Comparison of ENCODE assay signal across 19 cellular contexts in the genomic region with DNA sequence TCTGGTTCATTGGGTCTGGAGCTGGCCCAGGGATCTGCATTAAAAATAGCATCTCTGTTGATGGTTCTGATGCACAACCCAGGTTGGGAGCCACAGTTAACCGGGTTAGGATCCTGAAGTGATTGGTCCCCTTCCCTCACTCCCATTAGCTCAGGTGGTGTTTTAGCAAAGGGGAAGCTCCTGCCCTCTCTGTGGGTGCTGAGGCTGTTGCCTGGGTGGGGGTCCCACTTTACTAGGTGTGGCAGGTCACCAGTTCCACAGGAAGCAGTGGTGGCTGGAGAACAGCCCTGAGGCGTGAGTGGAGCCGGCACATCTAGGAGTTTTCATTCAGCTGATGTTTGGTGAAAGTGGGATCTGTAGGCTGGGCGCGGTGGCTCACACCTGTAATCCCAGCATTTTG.
DNase-seq lines count a peak whose midpoint lies in the region; ATAC-seq and TF ChIP-seq lines count a peak whose summit lies in the region.
"Had no signal": no experiment of that assay in that cellular context is flagged by ENCODE, and none has a peak within 500 bp of the region (broad histone marks: within the 10 kb centered on the region; RNA-seq: fewer than 3 reads in every experiment).

No MANE protein-coding gene starts in this region.

- H3K9me3 ChIP-seq in left ventricle myocardium inferior (replicated peaks) = no peaks in the 10 kb centered on the region
- no peaks in the 10 kb centered on the region for H3K9me3 ChIP-seq in endodermal cell (ENCODE audit: control insufficient read depth, low read length)
- H3K9me3 ChIP-seq in sigmoid colon = no peaks in the 10 kb centered on the region
- no peaks in the 10 kb centered on the region for H3K9me3 ChIP-seq in effector memory CD4-positive, alpha-beta T cell (ENCODE audit: control insufficient read depth, low read length)
- no peaks in the 10 kb centered on the region for H3K9me3 ChIP-seq in OCI-LY7 (ENCODE audit: low read length)
- H3K9me3 ChIP-seq: Caco-2 had no signal

- H3K79me2 ChIP-seq in OCI-LY7 (ENCODE audit: insufficient read depth, low read depth, low read length) = no peaks in the 10 kb centered on the region

- no peaks in the 10 kb centered on the region for H3K9me2 ChIP-seq in OCI-LY7 (ENCODE audit: insufficient read depth, low read length)

- peaks cover 98% of the 10 kb centered on the region for H3K4me1 ChIP-seq in left ventricle myocardium inferior
- peaks cover 13% of the 10 kb centered on the region for H3K4me1 ChIP-seq in endodermal cell (ENCODE audit: control insufficient read depth, insufficient read depth, low read length)
- H3K4me1 ChIP-seq in sigmoid colon = peaks cover 0 to 89% (median 73%) of the 10 kb centered on the region in 4 donors
- H3K4me1 ChIP-seq in effector memory CD4-positive, alpha-beta T cell (ENCODE audit: control insufficient read depth, insufficient read depth, low read length, poor library complexity, severe bottlenecking) = peaks cover 12% of the 10 kb centered on the region
- H3K4me1 ChIP-seq in OCI-LY7 (ENCODE audit: insufficient read depth, low read length, poor library complexity, severe bottlenecking) = peaks cover 8% of the 10 kb centered on the region

- no peaks in the 10 kb centered on the region for H3K36me3 ChIP-seq in left ventricle myocardium inferior
- H3K36me3 ChIP-seq in endodermal cell (ENCODE audit: control insufficient read depth, insufficient read depth, low read length) = no peaks in the 10 kb centered on the region
- no peaks in the 10 kb centered on the region for H3K36me3 ChIP-seq in sigmoid colon
- H3K36me3 ChIP-seq in effector memory CD4-positive, alpha-beta T cell (ENCODE audit: control insufficient read depth, insufficient read depth, low read length) = no peaks in the 10 kb centered on the region
- H3K36me3 ChIP-seq in OCI-LY7 (ENCODE audit: insufficient read depth, low read length) = no peaks in the 10 kb centered on the region

- TF ChIP-seq CTCF in left ventricle myocardium inferior (IDR thresholded peaks at IDR 0.05; ENCODE audit: borderline replicate concordance) (no peak), endodermal cell (conservative IDR thresholded peaks at IDR 0.05) (no peak), sigmoid colon (IDR thresholded peaks at IDR 0.05) (no peak), OCI-LY7 (conservative IDR thresholded peaks at IDR 0.05; ENCODE audit: low read length) (no peak)

- DNase-seq in left ventricle myocardium inferior (no peak), cardiac septum (ENCODE audit: low spot score) (no peak), endodermal cell (peak; percentile 25), sigmoid colon (peak; percentile 55), OCI-LY7 (ENCODE audit: low spot score) (no peak)
- DNase-seq in effector memory CD4-positive, alpha-beta T cell = no peak
- DNase-seq: Caco-2; CD4-positive, CD25-positive, alpha-beta regulatory T cell; DMS 273 treated with DMSO at 0.1 percent for 48 hours; DND-41; KG1; NCI-H1092; NCI-H2029 treated with DMSO at 0.1 percent for 48 hours; NCI-H226; NCI-H510A treated with DMSO at 0.1 percent for 48 hours; NCI-H748 treated with DMSO at 0.1 percent for 48 hours had no signal

- no peak overlapping the region for H3K4me3 ChIP-seq in left ventricle myocardium inferior
- H3K4me3 ChIP-seq in endodermal cell (ENCODE audit: low read length) = no peak overlapping the region
- H3K4me3 ChIP-seq in sigmoid colon = no peak overlapping the region
- no peak overlapping the region for H3K4me3 ChIP-seq in effector memory CD4-positive, alpha-beta T cell (ENCODE audit: insufficient read depth, low read depth, low read length, poor library complexity, severe bottlenecking)
- H3K4me3 ChIP-seq in OCI-LY7 (ENCODE audit: low read depth, low read length, poor library complexity, severe bottlenecking) = no peak overlapping the region

- H3K27ac ChIP-seq in left ventricle myocardium inferior (replicated peaks) = peak overlapping the region; percentile 96
- H3K27ac ChIP-seq in endodermal cell (ENCODE audit: low read depth, low read length) = no peak overlapping the region
- peak overlapping the region; percentile 81 to 89 (median 87) for H3K27ac ChIP-seq in sigmoid colon
- no peak overlapping the region for H3K27ac ChIP-seq in effector memory CD4-positive, alpha-beta T cell (ENCODE audit: insufficient read depth, low read length, poor library complexity, severe bottlenecking)
- no peak overlapping the region for H3K27ac ChIP-seq in OCI-LY7 (ENCODE audit: low read depth, low read length, poor library complexity, severe bottlenecking)

- H3K27me3 ChIP-seq in left ventricle myocardium inferior (ENCODE audit: low read depth) = no peaks in the 10 kb centered on the region
- H3K27me3 ChIP-seq in endodermal cell (ENCODE audit: control insufficient read depth, insufficient read depth, low read length, poor library complexity, severe bottlenecking) = no peaks in the 10 kb centered on the region
- no peaks in the 10 kb centered on the region for H3K27me3 ChIP-seq in sigmoid colon
- no peaks in the 10 kb centered on the region for H3K27me3 ChIP-seq in effector memory CD4-positive, alpha-beta T cell (replicated peaks; ENCODE audit: control insufficient read depth, insufficient read depth, low read length, poor library complexity, severe bottlenecking)

- CTCF ChIA-PET in OCI-LY7 (lab: Charles Lee; ENCODE audit: unreplicated experiment) = no interaction called here

- H3K27me3 Mint-ChIP-seq in endodermal cell (ENCODE audit: insufficient read depth) = peaks cover 4% of the 10 kb centered on the region

- no peak for TF ChIP-seq POLR2A in sigmoid colon (IDR thresholded peaks at IDR 0.05)

- H3K27ac Mint-ChIP-seq in endodermal cell = no peak overlapping the region

- TF ChIP-seq EP300 in sigmoid colon (IDR thresholded peaks at IDR 0.05) = no peak

- no peaks in the 10 kb centered on the region for H3K9me3 Mint-ChIP-seq in endodermal cell
- H3K9me3 Mint-ChIP-seq: CD4-positive, CD25-positive, alpha-beta regulatory T cell; H9 had no signal

- H3K36me3 Mint-ChIP-seq in endodermal cell (ENCODE audit: low read depth) = no peaks in the 10 kb centered on the region

- no peak for ATAC-seq in HG02870 (IDR thresholded peaks at IDR 0.05; ENCODE audit: unreplicated experiment)
- ATAC-seq: Panc1 had no signal

- H3K4me2 ChIP-seq in OCI-LY7 (ENCODE audit: low read length) = no peak overlapping the region

- no peak overlapping the region for H3K4me3 Mint-ChIP-seq in endodermal cell
- H3K4me3 Mint-ChIP-seq: CD4-positive, CD25-positive, alpha-beta regulatory T cell; H9 had no signal

- peaks cover 45% of the 10 kb centered on the region for H3K4me1 Mint-ChIP-seq in endodermal cell

- intact Hi-C loops in left ventricle myocardium inferior (cut with micrococcal nuclease) (no loop called here), cardiac septum (cut with DNase I) (no loop called here), sigmoid colon (cut with DNase I) (loop anchor here (5.0 kb wide), 1 partner anchor 94 kb away; no protein-coding TSS in a partner anchor), OCI-LY7 (cut with micrococcal nuclease; ENCODE audit: unreplicated experiment) (no loop called here)

- no peak overlapping the region for H2AFZ ChIP-seq in OCI-LY7 (ENCODE audit: low read length)

- POLR2A ChIA-PET in OCI-LY7 (lab: Charles Lee) = no interaction called here

- no peaks in the 10 kb centered on the region for H4K20me1 ChIP-seq in OCI-LY7 (ENCODE audit: insufficient read depth, low read length)

- WGBS in endodermal cell (ENCODE audit: insufficient coverage in 1 of 2, insufficient read length in 1 of 2), 2 experiments = 67 to 91% methylated on average over 1 to 5 of the region's 5 CpGs
- 94 to 96% methylated on average over 5 of the region's 5 CpGs for WGBS in sigmoid colon, 2 donors

- no peak overlapping the region for H3K9ac ChIP-seq in endodermal cell (ENCODE audit: extremely low read depth, low read length, poor library complexity, severe bottlenecking)

- no TSS peak for BruUV-seq in OCI-LY7 (replicated peaks; lab: Mats Ljungman, UMichigan)

Comparison
In these comparisons a context has a peak if more than half of its experiments do, and no peak if none do; other contexts are left out.
1. DNase-seq: peak in endodermal cell (single experiment) and sigmoid colon (single experiment); none in left ventricle myocardium inferior (single experiment), cardiac septum (single experiment), effector memory CD4-positive, alpha-beta T cell (0 of 3) and OCI-LY7 (single experiment).
2. H3K27ac ChIP-seq: peak in left ventricle myocardium inferior (single experiment) and sigmoid colon (4 of 4); none in endodermal cell (single experiment), effector memory CD4-positive, alpha-beta T cell (single experiment) and OCI-LY7 (single experiment).